Comparison of ENCODE assay signal across 16 cellular contexts in the genomic region with DNA sequence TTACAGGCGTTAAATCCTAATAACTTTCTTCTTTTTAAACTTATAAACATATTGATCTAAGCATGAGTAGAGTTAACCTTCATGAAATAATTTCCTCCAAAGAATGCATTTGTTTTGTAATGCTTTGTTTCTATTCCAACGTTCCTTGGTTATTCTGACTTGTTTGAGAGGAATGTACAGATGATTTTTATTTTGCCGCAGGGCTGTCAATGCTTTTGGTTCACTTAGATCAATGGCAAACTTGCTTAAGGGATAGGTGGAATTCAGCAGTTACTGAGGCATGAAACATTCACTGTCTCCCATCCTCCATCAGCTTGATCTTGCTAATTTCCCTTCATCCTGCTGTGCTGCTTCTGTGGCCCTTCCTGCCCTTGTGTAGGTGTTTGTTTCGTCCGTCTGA.
DNase-seq lines count a peak whose midpoint lies in the region; ATAC-seq, FAIRE-seq and TF ChIP-seq lines count a peak whose summit lies in the region.
"Had no signal": no experiment of that assay in that cellular context is flagged by ENCODE, and none has a peak within 500 bp of the region (broad histone marks: within the 10 kb centered on the region; RNA-seq: fewer than 3 reads in every experiment).

No MANE protein-coding gene starts in this region.

- H3K27ac ChIP-seq in breast epithelium: no peak overlapping the region
- no peak overlapping the region for H3K27ac ChIP-seq in astrocyte (ENCODE audit: low read depth, low read length)
- H3K27ac ChIP-seq in foreskin keratinocyte: no peak overlapping the region
- H3K27ac ChIP-seq in esophagus squamous epithelium: no peak overlapping the region
- no peak overlapping the region for H3K27ac ChIP-seq in substantia nigra (ENCODE audit: low read depth, low read length, poor library complexity, severe bottlenecking)
- H3K27ac ChIP-seq: RWPE1, SJCRH30 had no signal

- H3K4me3 ChIP-seq in breast epithelium (no peak overlapping the region), astrocyte (ENCODE audit: insufficient read depth, low read depth, low read length) (no peak overlapping the region), esophagus squamous epithelium (no peak overlapping the region)
- H3K4me3 ChIP-seq: SJCRH30 had no signal

- WGBS in esophagus squamous epithelium, 2 donors: 75 to 79% methylated on average over 5 of the region's 5 CpGs

- H3K27ac Mint-ChIP-seq in MCF 10A (ENCODE audit: low read depth, unreplicated experiment) (peak overlapping the region; percentile 3), astrocyte (ENCODE audit: unreplicated experiment) (no peak overlapping the region)

- H3K9me3 Mint-ChIP-seq in MCF 10A (ENCODE audit: unreplicated experiment) (no peaks in the 10 kb centered on the region), astrocyte (ENCODE audit: unreplicated experiment) (no peaks in the 10 kb centered on the region)

- POLR2A ChIA-PET in MCF 10A (lab: Yijun Ruan, JAX): no interaction called here

- H3K4me1 Mint-ChIP-seq in MCF 10A (ENCODE audit: insufficient read depth, unreplicated experiment) (peaks cover 18% of the 10 kb centered on the region), astrocyte (ENCODE audit: low read depth, unreplicated experiment) (no peaks in the 10 kb centered on the region)

- H3K9me3 ChIP-seq in breast epithelium: no peaks in the 10 kb centered on the region
- no peaks in the 10 kb centered on the region for H3K9me3 ChIP-seq in astrocyte (ENCODE audit: insufficient read depth, low read depth, low read length)
- H3K9me3 ChIP-seq in esophagus squamous epithelium: no peaks in the 10 kb centered on the region
- H3K9me3 ChIP-seq: SJCRH30 had no signal

- BruUV-seq in MCF 10A (replicated peaks; lab: Mats Ljungman, UMichigan): no TSS peak

- no peaks in the 10 kb centered on the region for H3K79me2 ChIP-seq in astrocyte (ENCODE audit: insufficient read depth, low read length)

- H3K27me3 Mint-ChIP-seq in MCF 10A (ENCODE audit: insufficient read depth, unreplicated experiment) (no peaks in the 10 kb centered on the region), astrocyte (ENCODE audit: low read depth, unreplicated experiment) (no peaks in the 10 kb centered on the region)

- no peak overlapping the region for H3K9ac ChIP-seq in astrocyte (ENCODE audit: low read length)

- CTCF ChIA-PET in MCF 10A (lab: Yijun Ruan, JAX): interaction anchor here (0.5 kb wide), 1 partner anchor 264 kb away, joined by 3 read pairs; no protein-coding TSS in a partner anchor

- no peak overlapping the region for H2AFZ ChIP-seq in astrocyte (ENCODE audit: low read depth, low read length)

- DNase-seq in MCF 10A (ENCODE audit: unreplicated experiment) (peak; percentile 22), breast epithelium (ENCODE audit: low spot score in 2 of 2) (no peak), astrocyte (ENCODE audit: low read depth) (peak; percentile 14), foreskin keratinocyte (peak in 1 of 2 donors; percentile 33), retina (peak; percentile 21), head of caudate nucleus (no peak), esophagus squamous epithelium (lab: John Stamatoyannopoulos, UW) (no peak), substantia nigra (lab: John Stamatoyannopoulos, UW) (no peak)
- DNase-seq: 8988T, C1 segment of cervical spinal cord, NCI-H1436, NCI-H2029, NCI-H2171 treated with DMSO at 0.1 percent for 48 hours, NCI-H446 treated with DMSO at 0.1 percent for 48 hours, SJCRH30 had no signal

- intact Hi-C loops in MCF 10A (cut with micrococcal nuclease) (no loop called here), breast epithelium (cut with DNase I; ENCODE audit: low total_unique reads) (no loop called here), head of caudate nucleus (cut with DNase I) (no loop called here), esophagus squamous epithelium (cut with DNase I) (no loop called here)

- H3K4me3 Mint-ChIP-seq in MCF 10A (ENCODE audit: unreplicated experiment) (no peak overlapping the region), astrocyte (ENCODE audit: unreplicated experiment) (no peak overlapping the region)

- ATAC-seq in foreskin keratinocyte: peak; percentile 27

- TF ChIP-seq POLR2A in breast epithelium (IDR thresholded peaks at IDR 0.05): no peak
- TF ChIP-seq POLR2A in esophagus squamous epithelium (IDR thresholded peaks at IDR 0.05): no peak

- H4K20me1 ChIP-seq in astrocyte (ENCODE audit: insufficient read depth, low read length): no peaks in the 10 kb centered on the region

- FAIRE-seq in astrocyte (lab: Jason Lieb, UNC): no peak

- TF ChIP-seq CTCF in MCF 10A (IDR thresholded peaks at IDR 0.05; ENCODE audit: unreplicated experiment) (no peak), breast epithelium (IDR thresholded peaks at IDR 0.05) (no peak), astrocyte (IDR thresholded peaks at IDR 0.05; ENCODE audit: insufficient read depth, low read depth, low read length) (no peak), foreskin keratinocyte (conservative IDR thresholded peaks at IDR 0.05) (no peak), esophagus squamous epithelium (IDR thresholded peaks at IDR 0.05) (no peak)

- H3K36me3 Mint-ChIP-seq in MCF 10A (ENCODE audit: insufficient read depth, unreplicated experiment) (no peaks in the 10 kb centered on the region), astrocyte (ENCODE audit: low read depth, unreplicated experiment) (no peaks in the 10 kb centered on the region)

- H3K27me3 ChIP-seq in breast epithelium (no peaks in the 10 kb centered on the region), astrocyte (ENCODE audit: insufficient read depth, low read length) (no peaks in the 10 kb centered on the region), foreskin keratinocyte (no peaks in the 10 kb centered on the region), esophagus squamous epithelium (no peaks in the 10 kb centered on the region)
- H3K27me3 ChIP-seq: SJCRH30 had no signal

- no peak overlapping the region for H3K4me2 ChIP-seq in astrocyte (ENCODE audit: low read length)

- H3K4me1 ChIP-seq in breast epithelium: no peaks in the 10 kb centered on the region
- no peaks in the 10 kb centered on the region for H3K4me1 ChIP-seq in astrocyte (ENCODE audit: insufficient read depth, low read length)
- H3K4me1 ChIP-seq in foreskin keratinocyte: peaks cover 10% of the 10 kb centered on the region
- H3K4me1 ChIP-seq in esophagus squamous epithelium: no peaks in the 10 kb centered on the region
- H3K4me1 ChIP-seq: SJCRH30 had no signal

- no peaks in the 10 kb centered on the region for H3K36me3 ChIP-seq in breast epithelium
- H3K36me3 ChIP-seq in astrocyte (ENCODE audit: insufficient read depth, low read length): no peaks in the 10 kb centered on the region
- no peaks in the 10 kb centered on the region for H3K36me3 ChIP-seq in esophagus squamous epithelium

Comparison
In these comparisons a context has a peak if more than half of its experiments do, and no peak if none do; other contexts are left out.
1. DNase-seq: peak in MCF 10A (single experiment), astrocyte (single experiment) and retina (single experiment); none in breast epithelium (0 of 2), head of caudate nucleus (0 of 42), esophagus squamous epithelium (single experiment) and substantia nigra (0 of 49).